Comparison of ENCODE assay signal across 13 cellular contexts in genomic region chr5:180345186-180345585, GRCh38. TPM values are rescaled to one million over a fixed set of nuclear protein-coding genes. Genes with fewer than 3 reads are reported as not detected.
DNase-seq lines count a peak whose midpoint lies in the region; ATAC-seq and TF ChIP-seq lines count a peak whose summit lies in the region.
"Had no signal": no experiment of that assay in that cellular context is flagged by ENCODE, and none has a peak within 500 bp of the region (broad histone marks: within the 10 kb centered on the region; RNA-seq: fewer than 3 reads in every experiment).

No MANE protein-coding gene starts in this region.

- peaks cover 0 to 11% of the 10 kb centered on the region in 2 donors for H3K27me3 ChIP-seq in left lung
- H3K27me3 ChIP-seq in prostate gland (replicated peaks; ENCODE audit: insufficient read depth): no peaks in the 10 kb centered on the region

- no peaks in the 10 kb centered on the region for H3K27me3 Mint-ChIP-seq in chondrocyte (ENCODE audit: low read depth)

- H3K4me3 ChIP-seq in left lung (no peak overlapping the region), prostate gland (no peak overlapping the region)
- H3K4me3 ChIP-seq: BLaER1 treated with 17β-estradiol and CSF1 and Interleukin-3, amounts not matched to agents 10 nM and 100 nM had no signal

- peaks cover 32% of the 10 kb centered on the region for H3K4me1 Mint-ChIP-seq in chondrocyte (ENCODE audit: low read depth)
- H3K4me1 Mint-ChIP-seq: CD4-positive, CD25-positive, alpha-beta regulatory T cell had no signal

- no peak for TF ChIP-seq POLR2A in prostate gland (IDR thresholded peaks at IDR 0.05)

- no peak overlapping the region for H3K4me3 Mint-ChIP-seq in chondrocyte (ENCODE audit: unreplicated experiment)
- H3K4me3 Mint-ChIP-seq: CD4-positive, CD25-positive, alpha-beta regulatory T cell had no signal

- H3K36me3 ChIP-seq in left lung: no peaks in the 10 kb centered on the region
- H3K36me3 ChIP-seq in prostate gland: no peaks in the 10 kb centered on the region
- H3K36me3 ChIP-seq: BLaER1 treated with 17β-estradiol and CSF1 and Interleukin-3, amounts not matched to agents 10 nM and 100 nM had no signal

- WGBS in prostate gland: 86% methylated on average over 8 of the region's 8 CpGs

- intact Hi-C loops in left ventricle myocardium superior (cut with micrococcal nuclease): no loop called here
- intact Hi-C loops in cardiac septum (cut with DNase I): no loop called here
- intact Hi-C loops in left lung (cut with DNase I): no loop called here
- intact Hi-C loops in prostate gland (cut with DNase I): no loop called here

- no peaks in the 10 kb centered on the region for H3K36me3 Mint-ChIP-seq in chondrocyte (ENCODE audit: low read depth)
- H3K36me3 Mint-ChIP-seq: CD4-positive, CD25-positive, alpha-beta regulatory T cell had no signal

- H3K27ac Mint-ChIP-seq in chondrocyte (ENCODE audit: unreplicated experiment): no peak overlapping the region
- H3K27ac Mint-ChIP-seq: CD4-positive, CD25-positive, alpha-beta regulatory T cell had no signal

- H3K27ac ChIP-seq in left lung: no peak overlapping the region
- H3K27ac ChIP-seq in prostate gland: no peak overlapping the region
- H3K27ac ChIP-seq: BLaER1 treated with 17β-estradiol and CSF1 and Interleukin-3, amounts not matched to agents 10 nM and 100 nM had no signal

- ATAC-seq in left ventricle myocardium superior (no peak), left lung (no peak)

- TF ChIP-seq CTCF in chondrocyte (IDR thresholded peaks at IDR 0.05) (no peak), left lung (IDR thresholded peaks at IDR 0.05) (no peak), prostate gland (IDR thresholded peaks at IDR 0.05) (no peak)

- DNase-seq in left ventricle myocardium superior (peak; percentile 24), cardiac septum (ENCODE audit: low spot score) (no peak), chondrocyte (ENCODE audit: low spot score) (peak; percentile 85), left lung (peak; percentile 29 to 50), T-helper 2 cell (no peak), prostate gland (ENCODE audit: low spot score) (no peak), SW 1271 (lab: John Stamatoyannopoulos, UW) (no peak)
- DNase-seq: ACHN; CD4-positive, CD25-positive, alpha-beta regulatory T cell; DMS53; GF-D8; H7 had no signal

- H3K4me1 ChIP-seq in left lung (peaks cover 4 to 5% of the 10 kb centered on the region in 2 donors), prostate gland (replicated peaks) (no peaks in the 10 kb centered on the region)

- H3K9me3 ChIP-seq in left lung (no peaks in the 10 kb centered on the region), prostate gland (no peaks in the 10 kb centered on the region)
- H3K9me3 ChIP-seq: BLaER1 treated with 17β-estradiol and CSF1 and Interleukin-3, amounts not matched to agents 10 nM and 100 nM had no signal

- H3K9me3 Mint-ChIP-seq in chondrocyte (ENCODE audit: low read depth): no peaks in the 10 kb centered on the region

RNA-seq across cellular contexts. Expression of gene GFPT2, which starts 8.0 kb away (rescaled TPM):
- total RNA-seq in left ventricle myocardium superior: 15.3 TPM
- 12.9 TPM for total RNA-seq in cardiac septum
- total RNA-seq in chondrocyte: 16.8 to 46.1 TPM (median 18.8 TPM) in 3 replicates
- 10 to 100 TPM; 13.5 to 17.6 TPM for total RNA-seq in left lung
- 10 to 100 TPM in 1 of 2 donors, 1 to 10 TPM in 1; 3.2 to 14.0 TPM for total RNA-seq in prostate gland
- total RNA-seq: CD4-positive, CD25-positive, alpha-beta regulatory T cell had no signal

RNA-seq across cellular contexts. Expression of gene MAPK9, which starts 53.3 kb away (rescaled TPM):
- total RNA-seq in left ventricle myocardium superior: 46.5 TPM
- 37.5 TPM for total RNA-seq in cardiac septum
- total RNA-seq in chondrocyte: 31.1 to 34.8 TPM (median 34.6 TPM) in 3 replicates
- total RNA-seq in left lung: 10 to 100 TPM; 42.4 to 44.9 TPM
- total RNA-seq in prostate gland: 10 to 100 TPM; 28.8 to 38.5 TPM

Comparison
In these comparisons a context has a peak if more than half of its experiments do, and no peak if none do; other contexts are left out.
1. DNase-seq: peak in left ventricle myocardium superior (single experiment), chondrocyte (single experiment) and left lung (2 of 2); none in cardiac septum (single experiment), T-helper 2 cell (0 of 5), prostate gland (single experiment) and SW 1271 (0 of 2).